In the genomic region with DNA sequence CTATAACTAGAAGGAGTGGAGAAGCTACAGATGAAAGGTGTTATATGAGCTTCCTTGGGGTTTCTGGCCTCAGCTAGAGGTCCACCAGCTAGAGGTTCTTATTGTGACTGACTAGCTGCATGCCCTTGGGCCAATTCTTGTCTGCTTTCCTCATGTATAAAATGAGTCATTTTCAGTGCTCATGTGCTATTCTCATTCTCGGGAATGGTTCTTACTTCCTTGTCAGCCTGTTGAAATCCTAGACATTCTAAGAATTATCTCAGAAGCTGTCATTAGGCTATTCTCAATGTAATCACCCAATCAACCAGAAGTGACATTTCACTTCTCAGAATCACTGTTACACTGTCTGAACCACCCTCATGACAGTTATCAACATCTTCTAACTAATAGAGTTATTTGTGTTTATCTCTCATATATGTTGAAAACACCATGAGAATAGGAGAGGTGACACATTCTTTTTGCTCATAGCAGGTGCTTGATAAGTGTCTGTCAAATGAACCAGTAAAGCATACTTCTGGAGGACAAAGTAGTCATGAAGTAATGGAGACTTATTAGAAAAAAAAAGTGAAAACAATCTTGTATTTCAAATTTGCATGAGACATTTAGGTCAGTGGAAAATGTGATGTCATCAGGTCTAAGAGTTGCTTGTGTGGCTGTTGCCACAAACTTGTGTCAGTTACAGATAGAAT, we compare ENCODE assay signal across 1 cellular context.
TF ChIP-seq lines count a peak whose summit lies in the region.

No MANE protein-coding gene starts in this region.

TF ChIP-seq in GM23338, 12 proteins besides CTCF, POLR2A, EP300 and RAD21 (continued from another document):
- TF ChIP-seq, protein P1, sequence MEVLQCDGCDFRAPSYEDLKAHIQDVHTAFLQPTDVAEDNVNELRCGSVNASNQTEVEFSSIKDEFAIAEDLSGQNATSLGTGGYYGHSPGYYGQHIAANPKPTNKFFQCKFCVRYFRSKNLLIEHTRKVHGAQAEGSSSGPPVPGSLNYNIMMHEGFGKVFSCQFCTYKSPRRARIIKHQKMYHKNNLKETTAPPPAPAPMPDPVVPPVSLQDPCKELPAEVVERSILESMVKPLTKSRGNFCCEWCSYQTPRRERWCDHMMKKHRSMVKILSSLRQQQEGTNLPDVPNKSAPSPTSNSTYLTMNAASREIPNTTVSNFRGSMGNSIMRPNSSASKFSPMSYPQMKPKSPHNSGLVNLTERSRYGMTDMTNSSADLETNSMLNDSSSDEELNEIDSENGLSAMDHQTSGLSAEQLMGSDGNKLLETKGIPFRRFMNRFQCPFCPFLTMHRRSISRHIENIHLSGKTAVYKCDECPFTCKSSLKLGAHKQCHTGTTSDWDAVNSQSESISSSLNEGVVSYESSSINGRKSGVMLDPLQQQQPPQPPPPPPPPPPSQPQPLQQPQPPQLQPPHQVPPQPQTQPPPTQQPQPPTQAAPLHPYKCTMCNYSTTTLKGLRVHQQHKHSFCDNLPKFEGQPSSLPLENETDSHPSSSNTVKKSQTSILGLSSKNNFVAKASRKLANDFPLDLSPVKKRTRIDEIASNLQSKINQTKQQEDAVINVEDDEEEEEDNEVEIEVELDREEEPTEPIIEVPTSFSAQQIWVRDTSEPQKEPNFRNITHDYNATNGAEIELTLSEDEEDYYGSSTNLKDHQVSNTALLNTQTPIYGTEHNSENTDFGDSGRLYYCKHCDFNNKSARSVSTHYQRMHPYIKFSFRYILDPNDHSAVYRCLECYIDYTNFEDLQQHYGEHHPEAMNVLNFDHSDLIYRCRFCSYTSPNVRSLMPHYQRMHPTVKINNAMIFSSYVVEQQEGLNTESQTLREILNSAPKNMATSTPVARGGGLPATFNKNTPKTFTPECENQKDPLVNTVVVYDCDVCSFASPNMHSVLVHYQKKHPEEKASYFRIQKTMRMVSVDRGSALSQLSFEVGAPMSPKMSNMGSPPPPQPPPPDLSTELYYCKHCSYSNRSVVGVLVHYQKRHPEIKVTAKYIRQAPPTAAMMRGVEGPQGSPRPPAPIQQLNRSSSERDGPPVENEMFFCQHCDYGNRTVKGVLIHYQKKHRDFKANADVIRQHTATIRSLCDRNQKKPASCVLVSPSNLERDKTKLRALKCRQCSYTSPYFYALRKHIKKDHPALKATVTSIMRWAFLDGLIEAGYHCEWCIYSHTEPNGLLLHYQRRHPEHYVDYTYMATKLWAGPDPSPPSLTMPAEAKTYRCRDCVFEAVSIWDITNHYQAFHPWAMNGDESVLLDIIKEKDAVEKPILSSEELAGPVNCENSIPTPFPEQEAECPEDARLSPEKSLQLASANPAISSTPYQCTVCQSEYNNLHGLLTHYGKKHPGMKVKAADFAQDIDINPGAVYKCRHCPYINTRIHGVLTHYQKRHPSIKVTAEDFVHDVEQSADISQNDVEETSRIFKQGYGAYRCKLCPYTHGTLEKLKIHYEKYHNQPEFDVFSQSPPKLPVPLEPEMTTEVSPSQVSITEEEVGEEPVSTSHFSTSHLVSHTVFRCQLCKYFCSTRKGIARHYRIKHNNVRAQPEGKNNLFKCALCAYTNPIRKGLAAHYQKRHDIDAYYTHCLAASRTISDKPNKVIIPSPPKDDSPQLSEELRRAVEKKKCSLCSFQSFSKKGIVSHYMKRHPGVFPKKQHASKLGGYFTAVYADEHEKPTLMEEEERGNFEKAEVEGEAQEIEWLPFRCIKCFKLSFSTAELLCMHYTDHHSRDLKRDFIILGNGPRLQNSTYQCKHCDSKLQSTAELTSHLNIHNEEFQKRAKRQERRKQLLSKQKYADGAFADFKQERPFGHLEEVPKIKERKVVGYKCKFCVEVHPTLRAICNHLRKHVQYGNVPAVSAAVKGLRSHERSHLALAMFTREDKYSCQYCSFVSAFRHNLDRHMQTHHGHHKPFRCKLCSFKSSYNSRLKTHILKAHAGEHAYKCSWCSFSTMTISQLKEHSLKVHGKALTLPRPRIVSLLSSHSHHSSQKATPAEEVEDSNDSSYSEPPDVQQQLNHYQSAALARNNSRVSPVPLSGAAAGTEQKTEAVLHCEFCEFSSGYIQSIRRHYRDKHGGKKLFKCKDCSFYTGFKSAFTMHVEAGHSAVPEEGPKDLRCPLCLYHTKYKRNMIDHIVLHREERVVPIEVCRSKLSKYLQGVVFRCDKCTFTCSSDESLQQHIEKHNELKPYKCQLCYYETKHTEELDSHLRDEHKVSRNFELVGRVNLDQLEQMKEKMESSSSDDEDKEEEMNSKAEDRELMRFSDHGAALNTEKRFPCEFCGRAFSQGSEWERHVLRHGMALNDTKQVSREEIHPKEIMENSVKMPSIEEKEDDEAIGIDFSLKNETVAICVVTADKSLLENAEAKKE (CRISPR knock-in tag; IDR thresholded peaks at IDR 0.05) = no peak
- TF ChIP-seq ZNF114 (CRISPR knock-in tag; IDR thresholded peaks at IDR 0.05) = no peak
- TF ChIP-seq ETS1 (IDR thresholded peaks at IDR 0.05) = no peak
- no peak for TF ChIP-seq ZNF331 (CRISPR knock-in tag; IDR thresholded peaks at IDR 0.05; ENCODE audit: low read depth)
